Comparison of ENCODE assay signal across 21 cellular contexts in genomic region chr1:181453541-181454201, GRCh38. TPM values are rescaled to one million over a fixed set of nuclear protein-coding genes. Genes with fewer than 3 reads are reported as not detected.
A peak's percentile ranks its signal among the peaks of the same experiment; 100 is the strongest.
DNase-seq lines count a peak whose midpoint lies in the region; ATAC-seq, FAIRE-seq and TF ChIP-seq lines count a peak whose summit lies in the region.
"Had no signal": no experiment of that assay in that cellular context is flagged by ENCODE, and none has a peak within 500 bp of the region (broad histone marks: within the 10 kb centered on the region; RNA-seq: fewer than 3 reads in every experiment).

No MANE protein-coding gene starts in this region.

- no peaks in the 10 kb centered on the region for H3K27me3 ChIP-seq in esophagus muscularis mucosa
- H3K27me3 ChIP-seq: BLaER1 treated with 17β-estradiol and CSF1 and Interleukin-3, amounts not matched to agents 10 nM and 100 nM had no signal

- H3K36me3 Mint-ChIP-seq in nephron progenitor cell (ENCODE audit: low read depth), result no peaks in the 10 kb centered on the region
- no peaks in the 10 kb centered on the region for H3K36me3 Mint-ChIP-seq in activated CD4-positive, alpha-beta memory T cell treated with anti-CD3 and anti-CD28 coated beads, Interleukin-2, amount 10 ng/mL, durations not matched to agents 7 days and 5 days (ENCODE audit: low read depth)
- H3K36me3 Mint-ChIP-seq: CD8-positive, alpha-beta T cell; IgD-negative memory B cell had no signal

- H3K4me2 ChIP-seq in OCI-LY7 (ENCODE audit: low read length), result no peak overlapping the region
- H3K4me2 ChIP-seq: BLaER1 treated with 17β-estradiol and CSF1 and Interleukin-3, amounts not matched to agents 10 nM and 100 nM had no signal

- TF ChIP-seq POLR2A in esophagus muscularis mucosa (IDR thresholded peaks at IDR 0.05; ENCODE audit: low read depth), result no peak

- H3K27ac ChIP-seq in esophagus muscularis mucosa (replicated peaks in 1 of 4), result peak overlapping the region in 1 of 4 donors; percentile 2
- no peak overlapping the region for H3K27ac ChIP-seq in OCI-LY7 (ENCODE audit: low read depth, low read length, poor library complexity, severe bottlenecking)
- H3K27ac ChIP-seq: BLaER1 treated with 17β-estradiol and CSF1 and Interleukin-3, amounts not matched to agents 10 nM and 100 nM had no signal

- BruUV-seq in OCI-LY7 (replicated peaks; lab: Mats Ljungman, UMichigan), result no TSS peak

- H3K4me3 Mint-ChIP-seq in nephron progenitor cell, result no peak overlapping the region
- H3K4me3 Mint-ChIP-seq in activated CD4-positive, alpha-beta memory T cell treated with anti-CD3 and anti-CD28 coated beads, Interleukin-2, amount 10 ng/mL, durations not matched to agents 7 days and 5 days, result no peak overlapping the region
- H3K4me3 Mint-ChIP-seq: B cell; CD8-positive, alpha-beta T cell; HFFc6; IgD-negative memory B cell had no signal

- H3K27ac Mint-ChIP-seq in nephron progenitor cell, result peak overlapping the region; percentile 9
- H3K27ac Mint-ChIP-seq in activated CD4-positive, alpha-beta memory T cell treated with anti-CD3 and anti-CD28 coated beads, Interleukin-2, amount 10 ng/mL, durations not matched to agents 7 days and 5 days, result no peak overlapping the region
- H3K27ac Mint-ChIP-seq: B cell; CD8-positive, alpha-beta T cell; HFFc6; IgD-negative memory B cell had no signal

- H3K4me3 ChIP-seq in esophagus muscularis mucosa (no peak overlapping the region), OCI-LY7 (ENCODE audit: low read depth, low read length, poor library complexity, severe bottlenecking) (no peak overlapping the region)
- H3K4me3 ChIP-seq: BLaER1 treated with 17β-estradiol and CSF1 and Interleukin-3, amounts not matched to agents 10 nM and 100 nM had no signal

- POLR2A ChIA-PET in OCI-LY7 (lab: Charles Lee), result no interaction called here
- POLR2A ChIA-PET in activated CD4-positive, alpha-beta memory T cell treated with anti-CD3 and anti-CD28 coated beads, Interleukin-2, amount 10 ng/mL, durations not matched to agents 7 days and 5 days (lab: Charles Lee), result no interaction called here

- H3K27me3 Mint-ChIP-seq in nephron progenitor cell (ENCODE audit: low read depth, poor library complexity), result peaks cover 14% of the 10 kb centered on the region
- H3K27me3 Mint-ChIP-seq in activated CD4-positive, alpha-beta memory T cell treated with anti-CD3 and anti-CD28 coated beads, Interleukin-2, amount 10 ng/mL, durations not matched to agents 7 days and 5 days, result peaks cover 5% of the 10 kb centered on the region

- CTCF ChIA-PET in OCI-LY7 (lab: Charles Lee; ENCODE audit: unreplicated experiment), result no interaction called here
- CTCF ChIA-PET in activated CD4-positive, alpha-beta memory T cell treated with anti-CD3 and anti-CD28 coated beads, Interleukin-2, amount 10 ng/mL, durations not matched to agents 7 days and 5 days (lab: Charles Lee), result no interaction called here

- H2AFZ ChIP-seq in OCI-LY7 (ENCODE audit: low read length), result no peak overlapping the region

- 70% methylated on average over 3 of the region's 3 CpGs for WGBS in esophagus muscularis mucosa

- H3K9me2 ChIP-seq in OCI-LY7 (ENCODE audit: insufficient read depth, low read length), result no peaks in the 10 kb centered on the region

- no peaks in the 10 kb centered on the region for H3K79me2 ChIP-seq in OCI-LY7 (ENCODE audit: insufficient read depth, low read depth, low read length)

- no peak for FAIRE-seq in RCC 7860 (lab: Jason Lieb, UNC)
- FAIRE-seq: GM18507, HTR-8/SVneo had no signal

- intact Hi-C loops in esophagus muscularis mucosa (cut with DNase I), result no loop called here
- intact Hi-C loops in OCI-LY7 (cut with micrococcal nuclease; ENCODE audit: unreplicated experiment), result no loop called here

- H3K4me1 ChIP-seq in esophagus muscularis mucosa (peaks cover 0 to 14% (median 0%) of the 10 kb centered on the region in 4 donors), OCI-LY7 (ENCODE audit: insufficient read depth, low read length, poor library complexity, severe bottlenecking) (no peaks in the 10 kb centered on the region)
- H3K4me1 ChIP-seq: BLaER1 treated with 17β-estradiol and CSF1 and Interleukin-3, amounts not matched to agents 10 nM and 100 nM had no signal

- H3K36me3 ChIP-seq in esophagus muscularis mucosa (no peaks in the 10 kb centered on the region), OCI-LY7 (ENCODE audit: insufficient read depth, low read length) (no peaks in the 10 kb centered on the region)
- H3K36me3 ChIP-seq: BLaER1 treated with 17β-estradiol and CSF1 and Interleukin-3, amounts not matched to agents 10 nM and 100 nM had no signal

- peak; percentile 51 for ATAC-seq in GM18868 (IDR thresholded peaks at IDR 0.05; ENCODE audit: unreplicated experiment)
- ATAC-seq: CD8-positive, alpha-beta T cell; HCT116 had no signal

- H3K4me1 Mint-ChIP-seq in nephron progenitor cell, result no peaks in the 10 kb centered on the region
- peaks cover 4% of the 10 kb centered on the region for H3K4me1 Mint-ChIP-seq in activated CD4-positive, alpha-beta memory T cell treated with anti-CD3 and anti-CD28 coated beads, Interleukin-2, amount 10 ng/mL, durations not matched to agents 7 days and 5 days
- H3K4me1 Mint-ChIP-seq: B cell had no signal

- TF ChIP-seq EP300 in esophagus muscularis mucosa (IDR thresholded peaks at IDR 0.05), result no peak

- TF ChIP-seq CTCF in esophagus muscularis mucosa (IDR thresholded peaks at IDR 0.05) (no peak), nephron progenitor cell (IDR thresholded peaks at IDR 0.05) (no peak), OCI-LY7 (conservative IDR thresholded peaks at IDR 0.05; ENCODE audit: low read length) (no peak)

- H3K9me3 ChIP-seq in esophagus muscularis mucosa (peaks cover 0 to 8% (median 0%) of the 10 kb centered on the region in 4 donors), OCI-LY7 (ENCODE audit: low read length) (no peaks in the 10 kb centered on the region)

- peaks cover 8% of the 10 kb centered on the region for H3K9me3 Mint-ChIP-seq in nephron progenitor cell
- peaks cover 2% of the 10 kb centered on the region for H3K9me3 Mint-ChIP-seq in activated CD4-positive, alpha-beta memory T cell treated with anti-CD3 and anti-CD28 coated beads, Interleukin-2, amount 10 ng/mL, durations not matched to agents 7 days and 5 days
- H3K9me3 Mint-ChIP-seq: HFFc6 had no signal

- no peaks in the 10 kb centered on the region for H4K20me1 ChIP-seq in OCI-LY7 (ENCODE audit: insufficient read depth, low read length)
- H4K20me1 ChIP-seq: BLaER1 treated with 17β-estradiol and CSF1 and Interleukin-3, amounts not matched to agents 10 nM and 100 nM had no signal

- DNase-seq in esophagus muscularis mucosa (ENCODE audit: extremely low spot score), result peak; percentile 57
- no peak for DNase-seq in nephron progenitor cell
- DNase-seq in OCI-LY7 (ENCODE audit: low spot score), result no peak
- DNase-seq in activated CD4-positive, alpha-beta memory T cell treated with anti-CD3 and anti-CD28 coated beads, Interleukin-2, amount 10 ng/mL, durations not matched to agents 7 days and 5 days, result no peak
- no peak for DNase-seq in NCI-H1417 treated with DMSO at 0.1 percent for 48 hours (lab: John Stamatoyannopoulos, UW)
- DNase-seq in RCC 7860 (ENCODE audit: low spot score), result no peak
- DNase-seq: Calu3; CD8-positive, alpha-beta T cell; DMS79 treated with DMSO at 0.1 percent for 48 hours; GF-D8; GOT3; H7; HFFc6 had no signal

RNA-seq across cellular contexts. Expression of gene CACNA1E, which starts 29.6 kb away (rescaled TPM):
- total RNA-seq in esophagus muscularis mucosa (under 1 TPM; under 0.01 to 0.66 (median 0.25) TPM), OCI-LY7 (2022) (not detected in 2 replicates)
- total RNA-seq in OCI-LY7 (2014; rRNA removed; shearing (Covaris generic)), result not detected in 2 replicates
- total RNA-seq in activated CD4-positive, alpha-beta memory T cell treated with anti-CD3 and anti-CD28 coated beads, Interleukin-2, amount 10 ng/mL, durations not matched to agents 7 days and 5 days, result not detected
- total RNA-seq: A172; Calu3; CD8-positive, alpha-beta T cell; HFFc6 had no signal
